In genomic region chr13:101382701-101383100, GRCh38 we compare ENCODE assay signal across 1 cellular context.
TF ChIP-seq lines count a peak whose summit lies in the region.

No MANE protein-coding gene starts in this region.

TF ChIP-seq in GM23338, 12 proteins besides CTCF, POLR2A, EP300 and RAD21 (continued from another document):
- no peak for TF ChIP-seq ZNF462 (CRISPR knock-in tag; IDR thresholded peaks at IDR 0.05)
- TF ChIP-seq EZH2phosphoT487 (IDR thresholded peaks at IDR 0.05; ENCODE audit: unreplicated experiment) = no peak
- no peak for TF ChIP-seq ZNF331 (CRISPR knock-in tag; IDR thresholded peaks at IDR 0.05; ENCODE audit: low read depth)
